ENCODE assay signal across 13 cellular contexts in the genomic region with DNA sequence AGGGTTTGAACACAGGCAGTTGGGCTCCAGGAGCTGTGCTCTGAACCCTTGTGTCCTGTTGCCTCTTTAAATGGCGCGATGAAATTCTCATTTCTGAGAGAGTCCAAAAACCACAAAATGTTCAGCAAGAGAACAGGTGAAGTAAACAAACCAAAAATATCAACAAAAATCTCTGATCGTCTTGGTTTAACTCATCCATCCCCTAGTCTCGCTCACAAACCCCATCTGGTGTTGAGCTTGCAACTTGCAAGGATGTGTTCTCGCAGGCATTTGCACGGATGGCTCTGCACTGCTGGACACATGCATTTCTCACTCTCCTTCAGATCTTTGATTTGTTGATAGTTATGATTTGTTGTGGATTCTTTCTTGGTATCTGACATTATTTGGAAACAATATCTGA. TPM values are rescaled to one million over a fixed set of nuclear protein-coding genes. Genes with fewer than 3 reads are reported as not detected.
DNase-seq lines count a peak whose midpoint lies in the region; ATAC-seq, FAIRE-seq and TF ChIP-seq lines count a peak whose summit lies in the region.
"Had no signal": no experiment of that assay in that cellular context is flagged by ENCODE, and none has a peak within 500 bp of the region (broad histone marks: within the 10 kb centered on the region; RNA-seq: fewer than 3 reads in every experiment).

No MANE protein-coding gene starts in this region.

- no peaks in the 10 kb centered on the region for H3K27me3 ChIP-seq in H1 (replicated peaks in 1 of 4; ENCODE audit: control insufficient read depth in 3 of 4, extremely low read depth in 1 of 4, insufficient read depth in 3 of 4, low read length in 3 of 4)
- H3K27me3 ChIP-seq in thyroid gland: no peaks in the 10 kb centered on the region

- H3K9me3 Mint-ChIP-seq in neural crest cell: no peaks in the 10 kb centered on the region
- no peaks in the 10 kb centered on the region for H3K9me3 Mint-ChIP-seq in activated T-cell treated with anti-CD3 and anti-CD28 coated beads, Interleukin-2, amount 50 U/mL, for 24 hours
- H3K9me3 Mint-ChIP-seq: stimulated activated naive CD8-positive, alpha-beta T cell treated with anti-CD3 and anti-CD28 coated beads, Interleukin-15, Interleukin-2, amounts not matched to agents 100 ng/mL and 50 ng/mL, for 24 hours had no signal

- TF ChIP-seq CTCF in H1 (IDR thresholded peaks at IDR 0.05; ENCODE audit: control extremely low read depth in 1 of 3, insufficient read depth in 1 of 3, low read depth in 1 of 3, low read length in 3 of 3) (peak; percentile 29 to 49 (median 47); a peak in 3 of 4 replicates), neural crest cell (conservative IDR thresholded peaks at IDR 0.05) (peak; percentile 45), thyroid gland (IDR thresholded peaks at IDR 0.05) (no peak)

- no peak overlapping the region for H3K18ac ChIP-seq in H1 (ENCODE audit: extremely low read depth, low read length)

- no peak overlapping the region for H3K4ac ChIP-seq in H1 (replicated peaks; ENCODE audit: insufficient read length, low read depth, low read length)

- H3K27me3 Mint-ChIP-seq in neural crest cell (ENCODE audit: low read depth): no peaks in the 10 kb centered on the region
- no peaks in the 10 kb centered on the region for H3K27me3 Mint-ChIP-seq in activated T-cell treated with anti-CD3 and anti-CD28 coated beads, Interleukin-2, amount 50 U/mL, for 24 hours
- H3K27me3 Mint-ChIP-seq: stimulated activated naive CD8-positive, alpha-beta T cell treated with anti-CD3 and anti-CD28 coated beads, Interleukin-15, Interleukin-2, amounts not matched to agents 100 ng/mL and 50 ng/mL, for 24 hours had no signal

- H2BK15ac ChIP-seq in H1 (ENCODE audit: low read length): no peak overlapping the region

- H3K4me2 ChIP-seq in H1 (ENCODE audit: insufficient read depth in 1 of 2, low read depth in 2 of 2, low read length in 2 of 2): no peak overlapping the region

- peaks cover 0 to 7% (median 2%) of the 10 kb centered on the region in 4 experiments; a peak in 3 of 8 replicates for H3K36me3 ChIP-seq in H1 (ENCODE audit: control insufficient read depth in 2 of 4, insufficient read depth in 4 of 4, low read length in 3 of 4)
- H3K36me3 ChIP-seq in thyroid gland: peaks cover 3 to 18% of the 10 kb centered on the region in 2 donors

- H3K36me3 Mint-ChIP-seq in neural crest cell (ENCODE audit: low read depth): peaks cover 16% of the 10 kb centered on the region
- H3K36me3 Mint-ChIP-seq in activated T-cell treated with anti-CD3 and anti-CD28 coated beads, Interleukin-2, amount 50 U/mL, for 24 hours (ENCODE audit: low read depth): peaks cover 73% of the 10 kb centered on the region

- H2AK5ac ChIP-seq in H1 (ENCODE audit: low read depth, low read length): no peak overlapping the region

- intact Hi-C loops in thyroid gland (cut with DNase I): no loop called here

- FAIRE-seq in H1 (lab: Jason Lieb, UNC): peak; percentile 24

- H2BK12ac ChIP-seq in H1 (ENCODE audit: low read depth, low read length): no peak overlapping the region

- ATAC-seq in HG02885 (IDR thresholded peaks at IDR 0.05; ENCODE audit: poor library complexity, unreplicated experiment): no peak

- no peak overlapping the region for H3K9ac ChIP-seq in H1 (replicated peaks in 1 of 4; ENCODE audit: extremely low read depth in 1 of 4, low read depth in 3 of 4, low read length in 3 of 4)

- H2BK5ac ChIP-seq in H1 (ENCODE audit: low read depth, low read length): no peak overlapping the region

- peak; percentile 34 to 48; a peak in 3 of 4 replicates for TF ChIP-seq RAD21 in H1 (IDR thresholded peaks at IDR 0.05 in 1 of 2, conservative IDR thresholded peaks at IDR 0.05 in 1 of 2; ENCODE audit: low read depth in 2 of 2, low read length in 2 of 2)

- no peak overlapping the region for H3K14ac ChIP-seq in H1 (ENCODE audit: insufficient read length)

- H3K56ac ChIP-seq in H1 (replicated peaks; ENCODE audit: insufficient read length, low read depth, low read length): no peak overlapping the region

- no peak overlapping the region for H3K23ac ChIP-seq in H1 (ENCODE audit: insufficient read length)

- H4K91ac ChIP-seq in H1 (replicated peaks; ENCODE audit: insufficient read length, low read length): no peak overlapping the region

- WGBS in H1 (ENCODE audit: extremely low coverage in 1 of 2, insufficient coverage in 1 of 2, insufficient read length in 1 of 2, insufficient replicate concordance in 2 of 2, low coverage in 1 of 2, low lambda C conversion rate in 2 of 2, missing lambda C conversion rate in 1 of 2), 2 experiments: 94% methylated on average over 6 of the region's 6 CpGs; no CpG with 5 or more reads in 1 of the 2 experiments
- 92 to 94% methylated on average over 6 of the region's 6 CpGs for WGBS in thyroid gland, 2 donors

- POLR2A ChIA-PET in H1 (lab: Charles Lee; ENCODE audit: partially characterized antibody): no interaction called here

- H3K4me3 Mint-ChIP-seq in neural crest cell: no peak overlapping the region
- H3K4me3 Mint-ChIP-seq in activated T-cell treated with anti-CD3 and anti-CD28 coated beads, Interleukin-2, amount 50 U/mL, for 24 hours: no peak overlapping the region
- H3K4me3 Mint-ChIP-seq: stimulated activated naive CD8-positive, alpha-beta T cell treated with anti-CD3 and anti-CD28 coated beads, Interleukin-15, Interleukin-2, amounts not matched to agents 100 ng/mL and 50 ng/mL, for 24 hours had no signal

- no peak overlapping the region for H3K27ac ChIP-seq in H1 (ENCODE audit: low read depth, low read length)
- no peak overlapping the region for H3K27ac ChIP-seq in thyroid gland

- peak; percentile 68 for DNase-seq in G401 (ENCODE audit: low spot score)
- DNase-seq in NAMALWA (ENCODE audit: low spot score): peak; percentile 12
- DNase-seq in H1 (ENCODE audit: low read depth in 1 of 2, low spot score in 2 of 2): no peak
- peak; percentile 20 for DNase-seq in neural crest cell (ENCODE audit: low read depth, low spot score)
- no peak for DNase-seq in activated T-cell treated with anti-CD3 and anti-CD28 coated beads, Interleukin-2, amount 50 U/mL, for 24 hours
- no peak for DNase-seq in thyroid gland
- DNase-seq: activated CD4-positive, alpha-beta T cell treated with anti-CD3 and anti-CD28 coated beads, Interleukin-2, amount 50 U/mL, for 48 hours; activated naive CD4-positive, alpha-beta T cell; cerebellar nuclear complex; foreskin melanocyte; stimulated activated CD4-positive, alpha-beta T cell treated with anti-CD3 and anti-CD28 coated beads, Interleukin-2, amount 100 ng/mL, for 24 hours had no signal

- TF ChIP-seq POLR2A in H1 (IDR thresholded peaks at IDR 0.05; ENCODE audit: control extremely low read depth in 1 of 2, low read depth in 2 of 2, low read length in 2 of 2) (no peak), thyroid gland (IDR thresholded peaks at IDR 0.05) (no peak)

- H3K4me3 ChIP-seq in H1 (ENCODE audit: extremely low read depth in 1 of 4, insufficient read depth in 2 of 4, low read depth in 3 of 4, low read length in 4 of 4) (no peak overlapping the region), thyroid gland (replicated peaks in 1 of 3) (no peak overlapping the region)

- no peaks in the 10 kb centered on the region for H3K79me1 ChIP-seq in H1 (ENCODE audit: low read depth, low read length)

- CTCF ChIA-PET in H1 (lab: Charles Lee; ENCODE audit: partially characterized antibody): interaction anchor here (0.7 to 1.6 kb wide), 9 partner anchors 9 to 334 kb away, joined by 3 to 7 read pairs (median 4); no protein-coding TSS in a partner anchor

- no peak for TF ChIP-seq EP300 in H1 (IDR thresholded peaks at IDR 0.05; ENCODE audit: borderline replicate concordance in 1 of 2, low read depth in 2 of 2, low read length in 2 of 2)

- H4K20me1 ChIP-seq in H1 (replicated peaks in 1 of 2; ENCODE audit: control insufficient read depth in 1 of 2, insufficient read depth in 2 of 2, low read length in 2 of 2): no peaks in the 10 kb centered on the region

- H3K9me3 ChIP-seq in H1 (ENCODE audit: insufficient read depth in 2 of 2, low read depth in 1 of 2, low read length in 1 of 2) (no peaks in the 10 kb centered on the region), thyroid gland (no peaks in the 10 kb centered on the region)

- no peak overlapping the region for H3K27ac Mint-ChIP-seq in neural crest cell (ENCODE audit: unreplicated experiment)
- no peak overlapping the region for H3K27ac Mint-ChIP-seq in activated T-cell treated with anti-CD3 and anti-CD28 coated beads, Interleukin-2, amount 50 U/mL, for 24 hours
- H3K27ac Mint-ChIP-seq: stimulated activated naive CD8-positive, alpha-beta T cell treated with anti-CD3 and anti-CD28 coated beads, Interleukin-15, Interleukin-2, amounts not matched to agents 100 ng/mL and 50 ng/mL, for 24 hours had no signal

- H3K4me1 Mint-ChIP-seq in neural crest cell: peaks cover 31% of the 10 kb centered on the region
- peaks cover 1% of the 10 kb centered on the region for H3K4me1 Mint-ChIP-seq in activated T-cell treated with anti-CD3 and anti-CD28 coated beads, Interleukin-2, amount 50 U/mL, for 24 hours (ENCODE audit: low read depth)

- no peaks in the 10 kb centered on the region for H3K23me2 ChIP-seq in H1 (ENCODE audit: low read depth, low read length)

- H2BK120ac ChIP-seq in H1 (replicated peaks; ENCODE audit: low read depth, low read length): no peak overlapping the region

- no peak overlapping the region for H4K5ac ChIP-seq in H1 (ENCODE audit: insufficient read length, low read depth, low read length)

- in situ Hi-C loops in G401 (cut with HindIII; ENCODE audit: low sequenced_read_pairs): no loop called here

- H3K4me1 ChIP-seq in H1 (replicated peaks in 1 of 4; ENCODE audit: control insufficient read depth in 3 of 4, insufficient read depth in 4 of 4, low read length in 3 of 4) (no peaks in the 10 kb centered on the region), thyroid gland (peaks cover 3 to 9% of the 10 kb centered on the region in 2 donors)

- no peaks in the 10 kb centered on the region for H3K79me2 ChIP-seq in H1 (ENCODE audit: control insufficient read depth in 1 of 2, insufficient read depth in 2 of 2, low read length in 2 of 2)

- H2BK20ac ChIP-seq in H1 (ENCODE audit: low read length): no peak overlapping the region

- no peak overlapping the region; the same call in 1 of the 2 replicates for H4K8ac ChIP-seq in H1 (ENCODE audit: extremely low read depth, insufficient read depth, low read length)

- H2AFZ ChIP-seq in H1 (ENCODE audit: low read length): no peak overlapping the region

RNA-seq across cellular contexts. Expression of a gene that starts 31.1 kb away (rescaled TPM):
- total RNA-seq in G401 (2014; rRNA removed; shearing (Covaris generic)): 29.3 and 42.7 TPM in 2 replicates
- total RNA-seq in H1 (2021; fragmentation: NEBNext Ultra II Directional; extraction: Animal tissue kit (Norgen Biotek cat#: 25700)): 19.0 and 21.7 TPM in 2 replicates
- polyA plus RNA-seq in H1 (2011; rRNA removed): 20.0 and 26.6 TPM in 2 replicates
- polyA plus RNA-seq in H1 (2011; cell fraction: cytosol; rRNA removed): 22.0 TPM
- 76.4 TPM for polyA plus RNA-seq in H1 (2011; cell fraction: nucleus; rRNA removed)
- 20.1 to 35.2 TPM (median 27.3 TPM) in 4 replicates for polyA plus RNA-seq in H1 (2012, experiment 1 of 2)
- polyA plus RNA-seq in H1 (2012, experiment 2 of 2): 26.1 TPM
- 17.0 TPM for polyA plus RNA-seq in H1 (2013, experiment 1 of 2)
- polyA plus RNA-seq in H1 (2013, experiment 2 of 2): 13.7 TPM
- 43.9 and 46.3 TPM in 2 replicates for polyA minus RNA-seq in H1 (2011; rRNA and poly(A)+ RNA removed)
- polyA minus RNA-seq in H1 (2011; cell fraction: cytosol; rRNA and poly(A)+ RNA removed): 20.6 TPM
- 29.4 TPM for polyA minus RNA-seq in H1 (2011; cell fraction: nucleus; rRNA and poly(A)+ RNA removed)
- total RNA-seq in neural crest cell: 21.1 and 22.9 TPM in 2 replicates
- total RNA-seq in thyroid gland: 10 to 100 TPM; 14.0 to 30.2 (median 21.2) TPM

Comparison
In these comparisons a context has a peak if more than half of its experiments do, and no peak if none do; other contexts are left out.
1. DNase-seq: peak in G401 (single experiment), NAMALWA (single experiment) and neural crest cell (single experiment); none in H1 (0 of 2), activated T-cell treated with anti-CD3 and anti-CD28 coated beads, Interleukin-2, amount 50 U/mL, for 24 hours (single experiment) and thyroid gland (0 of 2).
2. CTCF ChIP-seq: peak in H1 (3 of 3) and neural crest cell (single experiment); none in thyroid gland (0 of 6).